ENCODE assay signal across 11 cellular contexts in the genomic region with DNA sequence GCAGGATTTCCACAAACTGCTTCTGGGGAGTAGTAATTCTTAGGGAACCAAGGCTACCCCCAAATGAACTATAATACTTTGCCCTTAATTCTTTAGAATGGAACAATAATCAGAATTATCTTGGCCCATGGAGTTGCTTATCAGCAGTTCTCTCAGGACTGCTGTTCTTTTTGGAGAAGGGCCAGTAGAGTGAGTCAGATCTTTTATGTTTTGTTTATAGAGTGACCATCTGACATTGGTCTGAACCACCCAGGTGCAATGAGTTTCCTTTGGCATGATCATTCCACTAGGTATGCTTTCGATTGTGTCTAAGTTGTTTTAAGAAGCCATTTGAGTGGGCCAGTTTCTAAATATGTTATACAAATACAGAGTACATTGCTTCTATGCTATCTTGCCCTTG. TPM values are rescaled to one million over a fixed set of nuclear protein-coding genes. Genes with fewer than 3 reads are reported as not detected.
DNase-seq lines count a peak whose midpoint lies in the region; ATAC-seq lines count a peak whose summit lies in the region.
"Had no signal": no experiment of that assay in that cellular context is flagged by ENCODE, and none has a peak within 500 bp of the region (broad histone marks: within the 10 kb centered on the region; RNA-seq: fewer than 3 reads in every experiment).

No MANE protein-coding gene starts in this region.

- peak; percentile 69 for DNase-seq in ELR (ENCODE audit: low read depth)
- peak; percentile 46 to 62 for DNase-seq in SHP77 (lab: John Stamatoyannopoulos, UW)
- peak; percentile 41 for DNase-seq in fibroblast of peridontal ligament (ENCODE audit: extremely low read depth)
- DNase-seq in renal cortical epithelial cell (ENCODE audit: low read depth) = peak; percentile 89
- DNase-seq in activated naive CD4-positive, alpha-beta T cell (lab: John Stamatoyannopoulos, UW) = no peak
- DNase-seq: activated CD8-positive, alpha-beta T cell treated with anti-CD3 and anti-CD28 coated beads, Interleukin-2, amount 10 ng/mL, durations not matched to agents 7 days and 5 days; occipital lobe had no signal

- ATAC-seq in HG02759 (IDR thresholded peaks at IDR 0.05; ENCODE audit: unreplicated experiment) (no peak), HG03354 (IDR thresholded peaks at IDR 0.05; ENCODE audit: poor library complexity, severe bottlenecking, unreplicated experiment) (no peak), GM18907 (IDR thresholded peaks at IDR 0.05; ENCODE audit: unreplicated experiment) (no peak)
- ATAC-seq: activated CD8-positive, alpha-beta T cell treated with anti-CD3 and anti-CD28 coated beads, Interleukin-2, amount 10 ng/mL, durations not matched to agents 7 days and 5 days; GM23338 had no signal

RNA-seq across cellular contexts. Expression of gene PRRG1, which starts 31.8 kb away (rescaled TPM):
- 46.0 and 83.3 TPM in 2 replicates for total RNA-seq in renal cortical epithelial cell
- total RNA-seq: activated CD8-positive, alpha-beta T cell treated with anti-CD3 and anti-CD28 coated beads, Interleukin-2, amount 10 ng/mL, durations not matched to agents 7 days and 5 days had no signal

Comparison
In these comparisons a context has a peak if more than half of its experiments do, and no peak if none do; other contexts are left out.
1. DNase-seq: peak in ELR (single experiment), SHP77 (2 of 2), fibroblast of peridontal ligament (single experiment) and renal cortical epithelial cell (single experiment); none in activated naive CD4-positive, alpha-beta T cell (0 of 4).